ENCODE assay signal across 11 cellular contexts in the genomic region with DNA sequence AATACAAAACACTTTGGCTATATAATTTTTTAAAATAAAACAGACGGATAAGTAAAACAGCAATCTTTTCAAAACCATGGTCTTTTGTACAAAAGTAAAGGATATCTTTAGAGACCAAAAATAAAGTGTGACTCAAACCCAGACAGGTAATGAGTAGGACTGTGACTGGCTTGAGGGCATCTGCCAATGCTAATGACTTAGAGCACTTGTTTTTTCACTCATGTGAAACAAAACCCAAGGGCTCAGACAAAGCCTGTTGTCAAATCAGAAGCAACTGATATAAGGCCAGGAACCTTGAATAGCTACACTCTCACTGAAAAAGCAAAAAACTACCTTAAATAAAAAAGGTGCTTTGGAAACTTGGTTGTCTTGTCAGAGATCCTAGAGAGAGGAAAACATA.
DNase-seq lines count a peak whose midpoint lies in the region; ATAC-seq and TF ChIP-seq lines count a peak whose summit lies in the region.
"Had no signal": no experiment of that assay in that cellular context is flagged by ENCODE, and none has a peak within 500 bp of the region (broad histone marks: within the 10 kb centered on the region; RNA-seq: fewer than 3 reads in every experiment).

No MANE protein-coding gene starts in this region.

- WGBS in suprapubic skin: 94% methylated on average over 1 of the region's 1 CpG

- no peak for TF ChIP-seq CTCF in suprapubic skin (IDR thresholded peaks at IDR 0.05)

- H3K9me3 ChIP-seq in suprapubic skin: no peaks in the 10 kb centered on the region
- H3K9me3 ChIP-seq: right lobe of liver had no signal

- H3K27me3 ChIP-seq in suprapubic skin: no peaks in the 10 kb centered on the region
- H3K27me3 ChIP-seq: right lobe of liver had no signal

- DNase-seq in kidney tubule cell (ENCODE audit: low spot score) (peak; percentile 15), midbrain (lab: John Stamatoyannopoulos, UW) (no peak), NCI-H128 (lab: John Stamatoyannopoulos, UW; ENCODE audit: unreplicated experiment) (no peak), suprapubic skin (ENCODE audit: low spot score in 2 of 2) (no peak), kidney glomerular epithelial cell (lab: John Stamatoyannopoulos, UW) (no peak)
- DNase-seq: activated CD8-positive, alpha-beta memory T cell treated with anti-CD3 and anti-CD28 coated beads, Interleukin-2, amount 50 U/mL, for 48 hours; NCI-H2029 treated with DMSO at 0.1 percent for 48 hours; right lobe of liver had no signal

- H3K4me1 ChIP-seq in suprapubic skin: no peaks in the 10 kb centered on the region
- H3K4me1 ChIP-seq: right lobe of liver had no signal

- H3K36me3 ChIP-seq in suprapubic skin: no peaks in the 10 kb centered on the region
- H3K36me3 ChIP-seq: right lobe of liver had no signal

- no peak for TF ChIP-seq POLR2A in suprapubic skin (IDR thresholded peaks at IDR 0.05)

- ATAC-seq in GM18907 (IDR thresholded peaks at IDR 0.05; ENCODE audit: unreplicated experiment) (peak; percentile 99), GM21619 (IDR thresholded peaks at IDR 0.05; ENCODE audit: unreplicated experiment) (peak; percentile 99), HG03196 (IDR thresholded peaks at IDR 0.05; ENCODE audit: unreplicated experiment) (peak; percentile 96)
- ATAC-seq: right lobe of liver had no signal

- H3K27ac ChIP-seq in suprapubic skin: no peak overlapping the region
- H3K27ac ChIP-seq: right lobe of liver had no signal

- no peak overlapping the region for H3K4me3 ChIP-seq in suprapubic skin
- H3K4me3 ChIP-seq: right lobe of liver had no signal

- TF ChIP-seq EP300 in suprapubic skin (IDR thresholded peaks at IDR 0.05): no peak
